ENCODE assay signal across 1 cellular context in the genomic region with DNA sequence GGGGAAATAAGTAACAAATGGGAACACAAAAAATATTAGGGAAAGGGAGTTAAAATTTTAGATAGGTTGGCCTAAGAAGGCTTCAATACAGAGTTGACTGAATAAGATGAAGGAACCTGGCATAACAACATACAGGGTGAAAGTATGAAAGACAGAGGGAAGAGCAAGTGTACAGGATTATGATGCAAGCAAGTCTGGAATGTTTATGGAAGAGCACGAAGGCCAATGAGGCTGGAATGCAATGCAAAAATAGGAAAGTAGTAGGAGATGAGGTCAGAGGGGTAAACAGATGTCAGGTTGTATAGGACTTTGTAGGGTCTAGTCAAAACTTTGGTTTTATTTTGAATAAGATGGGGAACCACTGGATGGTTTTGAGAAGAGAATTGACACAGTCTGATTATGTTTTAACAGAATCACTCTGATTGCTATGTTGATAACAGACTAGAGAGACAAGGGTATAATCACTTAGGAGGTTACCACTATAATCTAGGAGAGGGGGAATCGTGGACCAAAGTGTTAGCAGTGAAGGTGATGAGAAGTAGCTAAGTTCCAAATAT.
A peak's percentile ranks its signal among the peaks of the same experiment; 100 is the strongest.
TF ChIP-seq lines count a peak whose summit lies in the region.

No MANE protein-coding gene starts in this region.

TF ChIP-seq in GM12878, 131 proteins besides CTCF, POLR2A, EP300 and RAD21:
- no peak for TF ChIP-seq KAT2A (conservative IDR thresholded peaks at IDR 0.05; ENCODE audit: control insufficient read depth, low read depth, low read length)
- TF ChIP-seq JUNB (IDR thresholded peaks at IDR 0.05) = peak; percentile 43
- no peak for TF ChIP-seq WRNIP1 (IDR thresholded peaks at IDR 0.05; ENCODE audit: borderline replicate concordance, low read depth, low read length)
